In genomic region chr3:187319699-187320302, GRCh38 we compare ENCODE assay signal across 8 cellular contexts.
A peak's percentile ranks its signal among the peaks of the same experiment; 100 is the strongest.
DNase-seq lines count a peak whose midpoint lies in the region; ATAC-seq and TF ChIP-seq lines count a peak whose summit lies in the region.

No MANE protein-coding gene starts in this region.

- no peaks in the 10 kb centered on the region for H3K9me3 ChIP-seq in WERI-Rb-1 (ENCODE audit: severe bottlenecking)

- ATAC-seq in central memory CD8-positive, alpha-beta T cell (replicated peaks; ENCODE audit: extremely low read depth, poor library complexity, severe bottlenecking) = peak; percentile 64

- H3K4me3 ChIP-seq in WERI-Rb-1 (ENCODE audit: low read depth, low read length) = no peak overlapping the region

- POLR2A ChIA-PET in HEK293T (lab: Yijun Ruan, JAX) = interaction anchor here (2.0 kb wide), 1 partner anchor 360 kb away, joined by 5 read pairs; no protein-coding TSS in a partner anchor

- DNase-seq in activated gamma-delta T cell treated with Interleukin-2 at 50 U/mL for 16 hours (peak; percentile 36), activated gamma-delta T cell (lab: John Stamatoyannopoulos, UW) (no peak), HEK293T (ENCODE audit: extremely low spot score) (peak; percentile 60), NCI-H1105 (lab: John Stamatoyannopoulos, UW) (peak; percentile 65), WERI-Rb-1 (peak; percentile 77), left kidney (ENCODE audit: low read depth, low spot score) (peak; percentile 90)
- peak; percentile 18 to 25 for DNase-seq in central memory CD8-positive, alpha-beta T cell (ENCODE audit: low spot score in 2 of 2)
- peak; percentile 36 to 38 for DNase-seq in stimulated activated CD4-positive, alpha-beta T cell treated with anti-CD3 and anti-CD28 coated beads, Interleukin-4, amount 100 ng/mL, for 4 hours

- no peak overlapping the region for H3K27ac Mint-ChIP-seq in central memory CD8-positive, alpha-beta T cell (ENCODE audit: low read depth)

- CTCF ChIA-PET in HEK293T (lab: Yijun Ruan, JAX) = interaction anchor here (0.5 to 5.8 kb wide), 23 partner anchors 8 to 394 kb away, joined by 3 to 119 read pairs (median 4); no protein-coding TSS in a partner anchor

- H3K4me1 Mint-ChIP-seq in central memory CD8-positive, alpha-beta T cell = peaks cover 8% of the 10 kb centered on the region

- H3K27ac ChIP-seq in WERI-Rb-1 = no peak overlapping the region

- peak; percentile 87 for TF ChIP-seq CTCF in WERI-Rb-1 (IDR thresholded peaks at IDR 0.05; ENCODE audit: low read depth, low read length)

- H3K9me3 Mint-ChIP-seq in central memory CD8-positive, alpha-beta T cell = no peaks in the 10 kb centered on the region

- H3K27me3 ChIP-seq in WERI-Rb-1 (ENCODE audit: insufficient read depth, low read depth, severe bottlenecking) = peaks cover 59% of the 10 kb centered on the region

- peaks cover 40% of the 10 kb centered on the region for H3K27me3 Mint-ChIP-seq in central memory CD8-positive, alpha-beta T cell

- no peaks in the 10 kb centered on the region for H3K36me3 ChIP-seq in WERI-Rb-1

- no peaks in the 10 kb centered on the region for H3K36me3 Mint-ChIP-seq in central memory CD8-positive, alpha-beta T cell (ENCODE audit: insufficient read depth)

- H3K4me3 Mint-ChIP-seq in central memory CD8-positive, alpha-beta T cell = no peak overlapping the region

TF ChIP-seq in HEK293T, 16 proteins besides CTCF, POLR2A, EP300 and RAD21:
- no peak for TF ChIP-seq HDGF (IDR thresholded peaks at IDR 0.05; ENCODE audit: borderline replicate concordance)
- no peak for TF ChIP-seq FOXA1 (IDR thresholded peaks at IDR 0.05)
- TF ChIP-seq NFRKB (IDR thresholded peaks at IDR 0.05) = no peak
- TF ChIP-seq CTBP1 (IDR thresholded peaks at IDR 0.05; ENCODE audit: borderline replicate concordance) = no peak
- TF ChIP-seq PKNOX1 (IDR thresholded peaks at IDR 0.05) = no peak
- no peak for TF ChIP-seq TARDBP (IDR thresholded peaks at IDR 0.05)
- no peak for TF ChIP-seq SUZ12 (IDR thresholded peaks at IDR 0.05)
- TF ChIP-seq FOXM1 (IDR thresholded peaks at IDR 0.05; ENCODE audit: borderline replicate concordance) = no peak
- no peak for TF ChIP-seq L3MBTL2 (conservative IDR thresholded peaks at IDR 0.05)
- no peak for TF ChIP-seq SP1 (IDR thresholded peaks at IDR 0.05)
- no peak for TF ChIP-seq ELF4 (IDR thresholded peaks at IDR 0.05)
- no peak for TF ChIP-seq LEF1 (IDR thresholded peaks at IDR 0.05; ENCODE audit: borderline replicate concordance)
- TF ChIP-seq ZNF384 (IDR thresholded peaks at IDR 0.05) = no peak
- TF ChIP-seq BHLHE40 (IDR thresholded peaks at IDR 0.05; ENCODE audit: borderline replicate concordance) = no peak
- no peak for TF ChIP-seq FOXK2 (IDR thresholded peaks at IDR 0.05)
- no peak for TF ChIP-seq ARNT (IDR thresholded peaks at IDR 0.05)
